Comparison of ENCODE assay signal across 22 cellular contexts in the genomic region with DNA sequence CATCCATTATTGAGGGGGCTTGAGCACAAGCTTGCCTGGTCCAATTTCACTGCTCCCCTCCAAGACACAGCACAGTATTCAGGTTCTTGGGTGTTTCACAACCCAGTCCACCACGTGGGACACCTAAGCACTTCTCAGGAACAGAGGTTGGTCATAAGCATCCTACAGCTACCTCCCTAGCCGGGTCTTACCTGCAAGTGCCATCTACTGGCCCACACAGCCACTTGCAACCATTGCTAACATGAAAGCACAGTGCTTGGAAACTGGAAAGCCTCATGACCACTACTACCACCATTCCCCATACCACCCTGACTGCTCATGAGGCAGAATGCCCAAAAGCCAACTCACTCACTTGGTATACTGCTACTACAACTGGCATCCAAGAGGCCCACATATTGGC.
A peak's percentile ranks its signal among the peaks of the same experiment; 100 is the strongest.
DNase-seq lines count a peak whose midpoint lies in the region; ATAC-seq, FAIRE-seq and TF ChIP-seq lines count a peak whose summit lies in the region.
"Had no signal": no experiment of that assay in that cellular context is flagged by ENCODE, and none has a peak within 500 bp of the region (broad histone marks: within the 10 kb centered on the region; RNA-seq: fewer than 3 reads in every experiment).

No MANE protein-coding gene starts in this region.

- FAIRE-seq in HepG2 (lab: Jason Lieb, UNC) = no peak
- FAIRE-seq: A549, HTR-8/SVneo, RCC 7860 had no signal

- no peaks in the 10 kb centered on the region for H3K79me2 ChIP-seq in H9 (ENCODE audit: insufficient read depth, low read length)
- H3K79me2 ChIP-seq in PC-3 (ENCODE audit: low read length) = peaks cover 50% of the 10 kb centered on the region
- H3K79me2 ChIP-seq in HepG2 (ENCODE audit: insufficient read depth, low read length) = no peaks in the 10 kb centered on the region

- H3K14ac ChIP-seq in H9 (ENCODE audit: insufficient read depth, low read length) = no peak overlapping the region

- ATAC-seq in PC-3 (no peak), HepG2 (no peak), GM19397 (IDR thresholded peaks at IDR 0.05; ENCODE audit: unreplicated experiment) (no peak), GM21737 (IDR thresholded peaks at IDR 0.05; ENCODE audit: unreplicated experiment) (no peak)
- ATAC-seq: A549, T-cell had no signal

- TF ChIP-seq POLR2A in HepG2 (IDR thresholded peaks at IDR 0.05; ENCODE audit: insufficient read depth in 1 of 2, low read depth in 2 of 2, low read length in 2 of 2) = no peak

- H3K4me3 ChIP-seq in PC-3 (ENCODE audit: low read length) = no peak overlapping the region
- H3K4me3 ChIP-seq in endodermal cell (ENCODE audit: low read length) = peak overlapping the region; percentile 56
- no peak overlapping the region for H3K4me3 ChIP-seq in HepG2 (replicated peaks in 1 of 3; ENCODE audit: insufficient read depth in 1 of 3, low read depth in 2 of 3, low read length in 3 of 3)
- H3K4me3 ChIP-seq: A549, SJCRH30 had no signal

- POLR2A ChIA-PET in PC-3 (lab: Charles Lee; ENCODE audit: unreplicated experiment) = no interaction called here
- POLR2A ChIA-PET in HepG2 (lab: Yijun Ruan, JAX) = no interaction called here

- no peaks in the 10 kb centered on the region for H3K9me2 ChIP-seq in PC-3 (replicated peaks; ENCODE audit: low read length)

- no peak overlapping the region for H2AFZ ChIP-seq in H9 (ENCODE audit: low read length)
- no peak overlapping the region for H2AFZ ChIP-seq in PC-3 (ENCODE audit: low read length)
- no peak overlapping the region for H2AFZ ChIP-seq in HepG2 (ENCODE audit: low read length)

- H2AK5ac ChIP-seq in H9 (ENCODE audit: insufficient read length, low read length) = no peak overlapping the region

- no peaks in the 10 kb centered on the region for H3K23me2 ChIP-seq in H9 (ENCODE audit: insufficient read length, low read depth, low read length, poor library complexity, severe bottlenecking)

- H3K36me3 ChIP-seq in PC-3 (ENCODE audit: low read depth, low read length) (peaks cover 20% of the 10 kb centered on the region), endodermal cell (ENCODE audit: control insufficient read depth, insufficient read depth, low read length) (peaks cover 55% of the 10 kb centered on the region), HepG2 (replicated peaks in 1 of 2; ENCODE audit: control insufficient read depth in 1 of 2, insufficient read depth in 2 of 2, low read length in 2 of 2) (no peaks in the 10 kb centered on the region)
- H3K36me3 ChIP-seq: SJCRH30 had no signal

- no peaks in the 10 kb centered on the region for H3F3A ChIP-seq in PC-3 (ENCODE audit: low read length, unreplicated experiment)

- H2BK5ac ChIP-seq in H9 (ENCODE audit: insufficient read length, low read length) = no peak overlapping the region

- H3K27me3 Mint-ChIP-seq in H9 (ENCODE audit: low read depth) = 0 out of 2 replicates have a peak, but pooled peaks cover 2% of the 10 kb centered on the region
- no peaks in the 10 kb centered on the region for H3K27me3 Mint-ChIP-seq in endodermal cell (ENCODE audit: insufficient read depth)
- H3K27me3 Mint-ChIP-seq: B cell, IgD-negative memory B cell, T-cell had no signal

- H3K56ac ChIP-seq in H9 (ENCODE audit: insufficient read length, low read depth, low read length) = no peak overlapping the region

- no peak overlapping the region for H3K4me2 ChIP-seq in H9 (ENCODE audit: insufficient read depth, insufficient read length, low read length)
- H3K4me2 ChIP-seq in PC-3 (ENCODE audit: low read length) = no peak overlapping the region
- no peak overlapping the region for H3K4me2 ChIP-seq in HepG2 (ENCODE audit: low read depth, low read length)
- H3K4me2 ChIP-seq: A549 had no signal

- no peak for TF ChIP-seq RAD21 in HepG2 (CRISPR knock-in tag; IDR thresholded peaks at IDR 0.05)

- no peak overlapping the region for H4K91ac ChIP-seq in H9 (ENCODE audit: insufficient read length, low read depth, low read length)

- CTCF ChIA-PET in PC-3 (lab: Charles Lee) = no interaction called here
- CTCF ChIA-PET in HepG2 (lab: Yijun Ruan, JAX; ENCODE audit: low intra/inter-chr PET ratio, low total read pairs) = no interaction called here

- H4K20me1 ChIP-seq in H9 (ENCODE audit: control insufficient read depth, insufficient read depth, insufficient read length) (no peaks in the 10 kb centered on the region), PC-3 (ENCODE audit: low read length) (no peaks in the 10 kb centered on the region), HepG2 (ENCODE audit: insufficient read depth, low read length) (no peaks in the 10 kb centered on the region)

- H3K27ac ChIP-seq in H9 (ENCODE audit: insufficient read length, low read depth, low read length) (no peak overlapping the region), PC-3 (ENCODE audit: low read length) (no peak overlapping the region), endodermal cell (ENCODE audit: low read depth, low read length) (no peak overlapping the region), HepG2 (ENCODE audit: extremely low read length, insufficient read depth, low read length) (no peak overlapping the region)
- H3K27ac ChIP-seq: A549, SJCRH30 had no signal

- peaks cover 18 to 27% (median 23%) of the 10 kb centered on the region in 3 experiments for H3K36me3 Mint-ChIP-seq in H9 (ENCODE audit: insufficient read depth in 1 of 3, low read depth in 3 of 3)
- peaks cover 49% of the 10 kb centered on the region for H3K36me3 Mint-ChIP-seq in endodermal cell (ENCODE audit: low read depth)
- H3K36me3 Mint-ChIP-seq: CD14-positive monocyte, T-cell had no signal

- in situ Hi-C loops in HepG2 (cut with HindIII; ENCODE audit: extremely low pct_ligation_motif_present, low pct_unique_long_range_greater_than_20kb) = no loop called here

- no peaks in the 10 kb centered on the region for H3K79me1 ChIP-seq in H9 (ENCODE audit: insufficient read depth, low read depth, low read length, poor library complexity, severe bottlenecking)

- H3K23ac ChIP-seq in H9 (ENCODE audit: insufficient read length, low read depth, low read length) = no peak overlapping the region

- no peak overlapping the region for H3K4ac ChIP-seq in H9 (ENCODE audit: low read depth, low read length)

- H3K9me3 Mint-ChIP-seq in H9 = peaks cover 26 to 35% of the 10 kb centered on the region in 2 experiments
- peaks cover 53% of the 10 kb centered on the region for H3K9me3 Mint-ChIP-seq in endodermal cell

- WGBS in H9 (ENCODE audit: extremely low coverage, insufficient read length, low lambda C conversion rate) = no CpG with 5 or more reads among the region's 2 CpGs
- WGBS in endodermal cell (ENCODE audit: insufficient coverage in 1 of 2, insufficient read length in 1 of 2), 2 experiments = 67 to 81% methylated on average over 1 to 2 of the region's 2 CpGs
- WGBS in HepG2 (ENCODE audit: low lambda C conversion rate) = 6% methylated on average over 2 of the region's 2 CpGs

- TF ChIP-seq EP300 in HepG2 (IDR thresholded peaks at IDR 0.05; ENCODE audit: low read depth in 2 of 2, low read length in 2 of 2) = no peak
- no peak for TF ChIP-seq EP300 in HepG2 (CRISPR knock-in tag; IDR thresholded peaks at IDR 0.05; ENCODE audit: borderline replicate concordance)

- H3K9ac ChIP-seq in H9 (ENCODE audit: extremely low read depth, insufficient read length, low read length) = no peak overlapping the region
- no peak overlapping the region for H3K9ac ChIP-seq in PC-3 (ENCODE audit: low read length)
- no peak overlapping the region for H3K9ac ChIP-seq in endodermal cell (ENCODE audit: extremely low read depth, low read length, poor library complexity, severe bottlenecking)
- H3K9ac ChIP-seq in HepG2 (ENCODE audit: insufficient read depth, low read depth, low read length) = no peak overlapping the region

- DNase-seq in H9 (peak; percentile 43), PC-3 (no peak), endodermal cell (no peak), HepG2 (ENCODE audit: low spot score) (no peak), NAMALWA (ENCODE audit: low spot score) (no peak), NCI-H774 (lab: John Stamatoyannopoulos, UW) (no peak)
- DNase-seq: DMS53, GDM1, GOT3, NCI-H1048, NCI-H1417 treated with DMSO at 0.1 percent for 48 hours, NCI-H1930, SJCRH30, T-cell had no signal

- no peak overlapping the region for H3K18ac ChIP-seq in H9 (ENCODE audit: insufficient read length, low read depth, low read length)

- H2BK15ac ChIP-seq in H9 (ENCODE audit: low read depth, low read length) = no peak overlapping the region

- intact Hi-C loops in PC-3 (cut with micrococcal nuclease) = no loop called here
- intact Hi-C loops in HepG2 (cut with micrococcal nuclease; ENCODE audit: unreplicated experiment) = no loop called here

- H4K5ac ChIP-seq in H9 (ENCODE audit: insufficient read length, low read depth, low read length) = no peak overlapping the region

- H3K4me1 Mint-ChIP-seq in H9 (no peaks in the 10 kb centered on the region), endodermal cell (no peaks in the 10 kb centered on the region)
- H3K4me1 Mint-ChIP-seq: B cell, CD14-positive monocyte, IgD-negative memory B cell, T-cell had no signal

- no peaks in the 10 kb centered on the region for H3K27me3 ChIP-seq in H9 (ENCODE audit: insufficient read depth, low read length)
- H3K27me3 ChIP-seq in PC-3 (ENCODE audit: low read length) = no peaks in the 10 kb centered on the region
- H3K27me3 ChIP-seq in endodermal cell (ENCODE audit: control insufficient read depth, insufficient read depth, low read length, poor library complexity, severe bottlenecking) = no peaks in the 10 kb centered on the region
- H3K27me3 ChIP-seq in HepG2 (ENCODE audit: control insufficient read depth in 1 of 2, insufficient read depth in 2 of 2, low read length in 2 of 2) = no peaks in the 10 kb centered on the region
- H3K27me3 ChIP-seq: SJCRH30 had no signal

- H3K9me3 ChIP-seq in H9 (ENCODE audit: control insufficient read depth, low read depth, low read length) (peaks cover 6% of the 10 kb centered on the region), PC-3 (ENCODE audit: low read length) (peaks cover 20% of the 10 kb centered on the region), endodermal cell (ENCODE audit: control insufficient read depth, low read length) (peaks cover 84% of the 10 kb centered on the region), HepG2 (ENCODE audit: low read length) (peaks cover 60% of the 10 kb centered on the region)
- H3K9me3 ChIP-seq: A549, SJCRH30 had no signal

- no peak overlapping the region for H4K8ac ChIP-seq in H9 (replicated peaks; ENCODE audit: insufficient read length, low read depth, low read length)

- H2BK20ac ChIP-seq in H9 (ENCODE audit: low read depth, low read length, poor library complexity, severe bottlenecking) = no peak overlapping the region

- no peaks in the 10 kb centered on the region for H3K4me1 ChIP-seq in H9 (ENCODE audit: insufficient read depth, low read length)
- no peaks in the 10 kb centered on the region for H3K4me1 ChIP-seq in PC-3 (ENCODE audit: insufficient read depth, low read length)
- no peaks in the 10 kb centered on the region for H3K4me1 ChIP-seq in endodermal cell (ENCODE audit: control insufficient read depth, insufficient read depth, low read length)
- H3K4me1 ChIP-seq in HepG2 (ENCODE audit: insufficient read depth, low read length) = no peaks in the 10 kb centered on the region
- H3K4me1 ChIP-seq: A549, SJCRH30 had no signal

- no peak overlapping the region for H2BK120ac ChIP-seq in H9 (ENCODE audit: low read depth, low read length, poor library complexity, severe bottlenecking)

- H3K4me3 Mint-ChIP-seq in H9 (no peak overlapping the region), endodermal cell (no peak overlapping the region)
- H3K4me3 Mint-ChIP-seq: B cell, CD14-positive monocyte, IgD-negative memory B cell, T-cell had no signal

- no peak overlapping the region for H3T11ph ChIP-seq in H9 (ENCODE audit: low read length)

- no peak overlapping the region for H2BK12ac ChIP-seq in H9 (ENCODE audit: insufficient read length, low read depth, low read length)

- no peak overlapping the region for H3K27ac Mint-ChIP-seq in H9
- no peak overlapping the region for H3K27ac Mint-ChIP-seq in endodermal cell
- H3K27ac Mint-ChIP-seq: B cell, CD14-positive monocyte, IgD-negative memory B cell, T-cell had no signal

- TF ChIP-seq CTCF in H9 (conservative IDR thresholded peaks at IDR 0.05) (peak; percentile 43; the same call in 2 of the 3 replicates), PC-3 (conservative IDR thresholded peaks at IDR 0.05; ENCODE audit: low read depth, low read length) (peak; percentile 24; the same call in 1 of the 2 replicates), endodermal cell (conservative IDR thresholded peaks at IDR 0.05) (peak; percentile 48), HepG2 (CRISPR knock-in tag; IDR thresholded peaks at IDR 0.05) (peak; percentile 1; the same call in 1 of the 2 replicates)

- BruUV-seq in PC-3 (replicated peaks; lab: Mats Ljungman, UMichigan) (no TSS peak), HepG2 (replicated peaks; lab: Mats Ljungman, UMichigan) (no TSS peak)
